ENCODE assay signal across 19 cellular contexts in genomic region chr12:105079011-105079570, GRCh38. TPM values are rescaled to one million over a fixed set of nuclear protein-coding genes. Genes with fewer than 3 reads are reported as not detected.
"Had no signal": no experiment of that assay in that cellular context is flagged by ENCODE, and none has a peak within 500 bp of the region (broad histone marks: within the 10 kb centered on the region; RNA-seq: fewer than 3 reads in every experiment).

No MANE protein-coding gene starts in this region.

- H3K27me3 ChIP-seq: esophagus muscularis mucosa, testis had no signal

- H3K4me1 ChIP-seq: testis had no signal

- H3K9ac ChIP-seq: parathyroid adenoma had no signal

- H3K9me3 ChIP-seq: esophagus muscularis mucosa, heart right ventricle, neutrophil, testis had no signal

- H3K4me3 ChIP-seq: esophagus muscularis mucosa, heart right ventricle, smooth muscle cell, testis had no signal

- H2AFZ ChIP-seq: parathyroid adenoma had no signal

- H3K9me3 Mint-ChIP-seq: activated B cell treated with CpG ODN at 0.5 μM for 24 hours; activated CD4-positive, alpha-beta memory T cell treated with anti-CD3 and anti-CD28 coated beads, Interleukin-2, amount 10 ng/mL, durations not matched to agents 7 days and 5 days; dendritic cell treated with granulocyte-macrophage colony-stimulating factor and Interleukin-4, amounts not matched to agents 40 ng/mL and 50 ng/mL, for 4 days; naive thymus-derived CD8-positive, alpha-beta T cell; stimulated activated effector memory CD8-positive, alpha-beta T cell treated with anti-CD3 and anti-CD28 coated beads, Interleukin-12 subunit alpha, Interleukin-12 subunit beta, amount 100 ng/mL, for 72 hours; type B pancreatic cell had no signal

- H3K4me3 Mint-ChIP-seq: activated B cell treated with CpG ODN at 0.5 μM for 24 hours; activated CD4-positive, alpha-beta memory T cell treated with anti-CD3 and anti-CD28 coated beads, Interleukin-2, amount 10 ng/mL, durations not matched to agents 7 days and 5 days; activated CD8-positive, alpha-beta memory T cell treated with anti-CD3 and anti-CD28 coated beads, Interleukin-2, amount 10 ng/mL, durations not matched to agents 7 days and 5 days; activated naive CD8-positive, alpha-beta T cell; dendritic cell treated with granulocyte-macrophage colony-stimulating factor and Interleukin-4, amounts not matched to agents 40 ng/mL and 50 ng/mL, for 4 days; naive thymus-derived CD8-positive, alpha-beta T cell; stimulated activated effector memory CD8-positive, alpha-beta T cell treated with anti-CD3 and anti-CD28 coated beads, Interleukin-12 subunit alpha, Interleukin-12 subunit beta, amount 100 ng/mL, for 72 hours; type B pancreatic cell had no signal

- DNase-seq: activated B cell treated with CpG ODN at 0.5 μM for 24 hours; activated CD4-positive, alpha-beta memory T cell treated with anti-CD3 and anti-CD28 coated beads, Interleukin-2, amount 10 ng/mL, durations not matched to agents 7 days and 5 days; activated CD4-positive, alpha-beta T cell treated with anti-CD3 and anti-CD28 coated beads for 4 hours; activated CD8-positive, alpha-beta memory T cell treated with anti-CD3 and anti-CD28 coated beads, Interleukin-2, amount 10 ng/mL, durations not matched to agents 7 days and 5 days; effector CD8-positive, alpha-beta T cell; heart right ventricle; mesendoderm; naive thymus-derived CD8-positive, alpha-beta T cell; stimulated activated CD4-positive, alpha-beta T cell treated with anti-CD3 and anti-CD28 coated beads, Interleukin-4, amount 100 ng/mL, for 24 hours; testis had no signal

- H3K27ac ChIP-seq: esophagus muscularis mucosa, heart right ventricle, neutrophil, parathyroid adenoma, testis had no signal

- H3K4me2 ChIP-seq: smooth muscle cell had no signal

- H3K36me3 ChIP-seq: esophagus muscularis mucosa, heart right ventricle, neutrophil had no signal

- H3K36me3 Mint-ChIP-seq: activated CD8-positive, alpha-beta memory T cell treated with anti-CD3 and anti-CD28 coated beads, Interleukin-2, amount 10 ng/mL, durations not matched to agents 7 days and 5 days; activated naive CD8-positive, alpha-beta T cell; stimulated activated effector memory CD8-positive, alpha-beta T cell treated with anti-CD3 and anti-CD28 coated beads, Interleukin-12 subunit alpha, Interleukin-12 subunit beta, amount 100 ng/mL, for 72 hours; type B pancreatic cell had no signal

- ATAC-seq: activated CD8-positive, alpha-beta memory T cell treated with anti-CD3 and anti-CD28 coated beads, Interleukin-2, amount 10 ng/mL, durations not matched to agents 7 days and 5 days; heart right ventricle; naive thymus-derived CD8-positive, alpha-beta T cell; sciatic nerve; stimulated activated effector memory CD8-positive, alpha-beta T cell treated with anti-CD3 and anti-CD28 coated beads, Interleukin-12 subunit alpha, Interleukin-12 subunit beta, amount 100 ng/mL, for 72 hours had no signal

- H3K79me2 ChIP-seq: parathyroid adenoma had no signal

- H3K27ac Mint-ChIP-seq: activated B cell treated with CpG ODN at 0.5 μM for 24 hours; activated CD4-positive, alpha-beta memory T cell treated with anti-CD3 and anti-CD28 coated beads, Interleukin-2, amount 10 ng/mL, durations not matched to agents 7 days and 5 days; activated CD8-positive, alpha-beta memory T cell treated with anti-CD3 and anti-CD28 coated beads, Interleukin-2, amount 10 ng/mL, durations not matched to agents 7 days and 5 days; activated naive CD8-positive, alpha-beta T cell; dendritic cell treated with granulocyte-macrophage colony-stimulating factor and Interleukin-4, amounts not matched to agents 40 ng/mL and 50 ng/mL, for 4 days; naive thymus-derived CD8-positive, alpha-beta T cell; stimulated activated effector memory CD8-positive, alpha-beta T cell treated with anti-CD3 and anti-CD28 coated beads, Interleukin-12 subunit alpha, Interleukin-12 subunit beta, amount 100 ng/mL, for 72 hours; type B pancreatic cell had no signal

RNA-seq across cellular contexts. Expression of gene ALDH1L2, which starts 5.2 kb away (rescaled TPM):
- polyA plus RNA-seq: naive thymus-derived CD8-positive, alpha-beta T cell had no signal
